ENCODE assay signal across 24 cellular contexts in genomic region chr1:56309065-56309464, GRCh38.
DNase-seq lines count a peak whose midpoint lies in the region; ATAC-seq, FAIRE-seq and TF ChIP-seq lines count a peak whose summit lies in the region.
"Had no signal": no experiment of that assay in that cellular context is flagged by ENCODE, and none has a peak within 500 bp of the region (broad histone marks: within the 10 kb centered on the region; RNA-seq: fewer than 3 reads in every experiment).

No MANE protein-coding gene starts in this region.

- no TSS peak for BruUV-seq in endothelial cell of umbilical vein (replicated peaks; lab: Mats Ljungman, UMichigan)
- BruUV-seq in Calu3 (replicated peaks; lab: Mats Ljungman, UMichigan): no TSS peak

- H3K4me2 ChIP-seq in endothelial cell of umbilical vein (ENCODE audit: insufficient read depth, low read length): no peak overlapping the region
- H3K4me2 ChIP-seq: A549; BLaER1 treated with 17β-estradiol and CSF1 and Interleukin-3, amounts not matched to agents 10 nM and 100 nM had no signal

- POLR2A ChIA-PET in endothelial cell of umbilical vein (lab: Charles Lee): no interaction called here

- no peak overlapping the region for H3K9ac ChIP-seq in endothelial cell of umbilical vein (replicated peaks; ENCODE audit: extremely low read depth, insufficient read depth, low read length)
- H3K9ac ChIP-seq: BLaER1 treated with 17β-estradiol and CSF1 and Interleukin-3, amounts not matched to agents 10 nM and 100 nM; GM23248 had no signal

- no peak overlapping the region for H3K27ac Mint-ChIP-seq in nephron progenitor cell
- no peak overlapping the region for H3K27ac Mint-ChIP-seq in Calu3 (ENCODE audit: unreplicated experiment)
- H3K27ac Mint-ChIP-seq: CD4-positive, alpha-beta T cell; CD8-positive, alpha-beta memory T cell had no signal

- no peaks in the 10 kb centered on the region for H3K4me1 Mint-ChIP-seq in nephron progenitor cell
- H3K4me1 Mint-ChIP-seq in Calu3 (ENCODE audit: low read depth, unreplicated experiment): no peaks in the 10 kb centered on the region
- H3K4me1 Mint-ChIP-seq: CD14-positive monocyte; CD8-positive, alpha-beta memory T cell had no signal

- H3K9me3 ChIP-seq in left ventricle myocardium inferior (replicated peaks) (peaks cover 17% of the 10 kb centered on the region), endothelial cell of umbilical vein (replicated peaks; ENCODE audit: control insufficient read depth, insufficient read depth, low read length) (no peaks in the 10 kb centered on the region)
- H3K9me3 ChIP-seq: A549, BE2C had no signal

- TF ChIP-seq CTCF in left ventricle myocardium inferior (IDR thresholded peaks at IDR 0.05; ENCODE audit: borderline replicate concordance) (no peak), endothelial cell of umbilical vein (IDR thresholded peaks at IDR 0.05; ENCODE audit: extremely low read depth in 1 of 2, insufficient read depth in 1 of 2, low read depth in 1 of 2, low read length in 2 of 2) (no peak), nephron progenitor cell (IDR thresholded peaks at IDR 0.05) (no peak), Calu3 (IDR thresholded peaks at IDR 0.05; ENCODE audit: unreplicated experiment) (no peak)

- H3K36me3 ChIP-seq in left ventricle myocardium inferior (peaks cover 4% of the 10 kb centered on the region), endothelial cell of umbilical vein (ENCODE audit: control insufficient read depth in 2 of 2, extremely low read depth in 1 of 2, insufficient read depth in 2 of 2, low read length in 2 of 2) (no peaks in the 10 kb centered on the region)
- H3K36me3 ChIP-seq: BE2C; BLaER1 treated with 17β-estradiol and CSF1 and Interleukin-3, amounts not matched to agents 10 nM and 100 nM had no signal

- H3K9me1 ChIP-seq in endothelial cell of umbilical vein (replicated peaks; ENCODE audit: control insufficient read depth, extremely low read depth, insufficient read depth, low read length): no peaks in the 10 kb centered on the region

- no peak overlapping the region for H3K4me3 Mint-ChIP-seq in nephron progenitor cell
- no peak overlapping the region for H3K4me3 Mint-ChIP-seq in Calu3 (ENCODE audit: low read depth, unreplicated experiment)
- H3K4me3 Mint-ChIP-seq: CD14-positive monocyte; CD4-positive, alpha-beta T cell; CD8-positive, alpha-beta memory T cell had no signal

- no peaks in the 10 kb centered on the region for H4K20me1 ChIP-seq in endothelial cell of umbilical vein (replicated peaks; ENCODE audit: control insufficient read depth, extremely low read depth, insufficient read depth, low read length)
- H4K20me1 ChIP-seq: BLaER1 treated with 17β-estradiol and CSF1 and Interleukin-3, amounts not matched to agents 10 nM and 100 nM had no signal

- DNase-seq in left ventricle myocardium inferior (no peak), left cardiac atrium (no peak), endothelial cell of umbilical vein (ENCODE audit: low read depth, low spot score) (no peak), fibroblast of peridontal ligament (ENCODE audit: extremely low read depth) (peak; percentile 18), nephron progenitor cell (no peak), Calu3 (no peak)
- DNase-seq: 8988T; ACHN; AML-193; BE2C; CD4-positive, alpha-beta T cell; CD8-positive, alpha-beta memory T cell; DMS53; DMS79 treated with DMSO at 0.1 percent for 48 hours; GF-D8; GM23248; H7; HCEC 1CT had no signal

- H3K36me3 Mint-ChIP-seq in nephron progenitor cell (ENCODE audit: low read depth): peaks cover 19% of the 10 kb centered on the region
- H3K36me3 Mint-ChIP-seq in Calu3 (ENCODE audit: insufficient read depth, unreplicated experiment): no peaks in the 10 kb centered on the region
- H3K36me3 Mint-ChIP-seq: CD14-positive monocyte; CD8-positive, alpha-beta memory T cell had no signal

- no peak for TF ChIP-seq POLR2A in endothelial cell of umbilical vein (IDR thresholded peaks at IDR 0.05; ENCODE audit: low read depth, low read length)

- no peaks in the 10 kb centered on the region for H3K79me2 ChIP-seq in endothelial cell of umbilical vein (ENCODE audit: control insufficient read depth, insufficient read depth, low read length)

- H3K9me3 Mint-ChIP-seq in nephron progenitor cell (peaks cover 37% of the 10 kb centered on the region), Calu3 (ENCODE audit: low read depth, unreplicated experiment) (no peaks in the 10 kb centered on the region)

- no peaks in the 10 kb centered on the region for H3K27me3 ChIP-seq in left ventricle myocardium inferior (ENCODE audit: low read depth)
- no peaks in the 10 kb centered on the region for H3K27me3 ChIP-seq in endothelial cell of umbilical vein (ENCODE audit: control insufficient read depth in 2 of 2, insufficient read depth in 2 of 2, low read length in 2 of 2)
- H3K27me3 ChIP-seq: BE2C had no signal

- FAIRE-seq in endothelial cell of umbilical vein (lab: Jason Lieb, UNC): peak; percentile 18
- FAIRE-seq: A549, GM12891, H1 had no signal

- H3K4me1 ChIP-seq in left ventricle myocardium inferior: peaks cover 28% of the 10 kb centered on the region
- no peaks in the 10 kb centered on the region for H3K4me1 ChIP-seq in endothelial cell of umbilical vein (ENCODE audit: control insufficient read depth, extremely low read depth, insufficient read depth, low read length)
- H3K4me1 ChIP-seq: A549; BE2C; BLaER1 treated with 17β-estradiol and CSF1 and Interleukin-3, amounts not matched to agents 10 nM and 100 nM had no signal

- H3K27me3 Mint-ChIP-seq in nephron progenitor cell (ENCODE audit: low read depth, poor library complexity) (no peaks in the 10 kb centered on the region), Calu3 (ENCODE audit: unreplicated experiment) (no peaks in the 10 kb centered on the region)
- H3K27me3 Mint-ChIP-seq: CD4-positive, alpha-beta T cell had no signal

- no peak overlapping the region for H3K4me3 ChIP-seq in left ventricle myocardium inferior
- H3K4me3 ChIP-seq in endothelial cell of umbilical vein (replicated peaks in 1 of 3; ENCODE audit: insufficient read depth in 1 of 3, low read depth in 1 of 3, low read length in 3 of 3): no peak overlapping the region
- H3K4me3 ChIP-seq: A549; BLaER1 treated with 17β-estradiol and CSF1 and Interleukin-3, amounts not matched to agents 10 nM and 100 nM; GM23248 had no signal

- H2AFZ ChIP-seq in endothelial cell of umbilical vein (ENCODE audit: low read depth, low read length): no peak overlapping the region
- H2AFZ ChIP-seq: GM23248 had no signal

- H3K27ac ChIP-seq in left ventricle myocardium inferior (replicated peaks) (peak overlapping the region; percentile 15), endothelial cell of umbilical vein (ENCODE audit: insufficient read depth, low read depth, low read length) (no peak overlapping the region)
- H3K27ac ChIP-seq: A549; BLaER1 treated with 17β-estradiol and CSF1 and Interleukin-3, amounts not matched to agents 10 nM and 100 nM; GM23248 had no signal

- ATAC-seq in left cardiac atrium: no peak
- ATAC-seq in GM19397 (IDR thresholded peaks at IDR 0.05; ENCODE audit: unreplicated experiment): no peak
- ATAC-seq: A549 had no signal

- dilution Hi-C loops in endothelial cell of umbilical vein (cut with MboI; ENCODE audit: extremely low pct_ligation_motif_present, low sequenced_read_pairs): no loop called here

- intact Hi-C loops in left ventricle myocardium inferior (cut with micrococcal nuclease): no loop called here
- intact Hi-C loops in left cardiac atrium (cut with DNase I): no loop called here
- intact Hi-C loops in endothelial cell of umbilical vein (cut with micrococcal nuclease): no loop called here
- intact Hi-C loops in Calu3 (cut with micrococcal nuclease; ENCODE audit: unreplicated experiment): no loop called here

- CTCF ChIA-PET in endothelial cell of umbilical vein (lab: Charles Lee): no interaction called here
- CTCF ChIA-PET in Calu3 (lab: Charles Lee): no interaction called here

TF ChIP-seq in endothelial cell of umbilical vein, 7 proteins besides CTCF, POLR2A, EP300 and RAD21:
- TF ChIP-seq, protein P1, sequence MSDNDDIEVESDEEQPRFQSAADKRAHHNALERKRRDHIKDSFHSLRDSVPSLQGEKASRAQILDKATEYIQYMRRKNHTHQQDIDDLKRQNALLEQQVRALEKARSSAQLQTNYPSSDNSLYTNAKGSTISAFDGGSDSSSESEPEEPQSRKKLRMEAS (IDR thresholded peaks at IDR 0.05; ENCODE audit: insufficient read depth, insufficient read length): no peak
- no peak for TF ChIP-seq JUN (IDR thresholded peaks at IDR 0.05; ENCODE audit: borderline replicate concordance, insufficient read depth, insufficient read length, low read depth)
- TF ChIP-seq POLR2AphosphoS5 (IDR thresholded peaks at IDR 0.05; ENCODE audit: insufficient read depth, low read depth, low read length): no peak
- TF ChIP-seq FOS (IDR thresholded peaks at IDR 0.05; ENCODE audit: borderline replicate concordance, insufficient read depth, low read length): no peak
- TF ChIP-seq GATA2 (IDR thresholded peaks at IDR 0.05; ENCODE audit: insufficient read depth, insufficient read length, low read depth, low read length): no peak
